ENCODE assay signal across 20 cellular contexts in the genomic region with DNA sequence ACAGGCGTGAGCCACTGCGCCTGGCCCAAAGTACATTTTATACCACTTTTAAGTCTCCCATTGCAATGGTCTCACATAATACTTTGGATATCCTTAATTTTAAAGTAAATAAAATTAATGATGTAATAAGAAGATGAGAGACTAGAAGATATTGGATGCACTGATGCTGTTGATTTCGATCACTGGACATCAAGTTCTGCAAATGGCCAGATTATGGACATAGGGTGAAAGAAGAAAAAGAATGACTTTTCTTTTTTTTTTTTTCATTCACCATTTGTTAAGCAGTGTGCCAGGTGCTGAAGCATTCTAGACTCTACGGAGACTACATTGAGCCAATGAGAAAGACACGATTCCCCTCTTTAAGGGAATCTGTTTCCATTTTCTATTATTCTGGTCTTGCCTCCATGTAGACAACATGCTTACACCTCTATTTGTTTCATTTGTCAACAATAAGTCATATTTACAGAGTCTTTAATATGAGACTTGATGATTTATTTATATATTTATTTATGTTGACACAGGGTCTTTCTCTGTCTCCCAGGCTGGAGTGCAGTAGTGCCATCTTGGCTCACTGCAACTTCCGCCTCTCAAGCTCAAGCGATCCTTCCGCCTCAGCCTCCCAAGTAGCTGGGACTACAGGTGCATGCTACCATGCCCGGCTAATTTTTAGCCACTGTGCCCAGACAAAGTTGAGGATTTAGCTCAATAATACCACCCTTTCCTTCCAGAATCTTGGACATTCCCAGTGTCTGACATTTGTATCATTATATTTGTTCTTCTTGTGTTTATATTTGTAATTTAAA. TPM values are rescaled to one million over a fixed set of nuclear protein-coding genes. Genes with fewer than 3 reads are reported as not detected.
A peak's percentile ranks its signal among the peaks of the same experiment; 100 is the strongest.
DNase-seq lines count a peak whose midpoint lies in the region; ATAC-seq and TF ChIP-seq lines count a peak whose summit lies in the region.
"Had no signal": no experiment of that assay in that cellular context is flagged by ENCODE, and none has a peak within 500 bp of the region (broad histone marks: within the 10 kb centered on the region; RNA-seq: fewer than 3 reads in every experiment).

No MANE protein-coding gene starts in this region.

- no peak overlapping the region for H2BK20ac ChIP-seq in IMR-90 (ENCODE audit: low read depth, low read length)

- peaks cover 4% of the 10 kb centered on the region; the same call in 1 of the 2 replicates for H4K20me1 ChIP-seq in IMR-90 (ENCODE audit: insufficient read depth, low read length)

- in situ Hi-C loops in IMR-90 (cut with MboI; ENCODE audit: low sequenced_read_pairs): no loop called here
- in situ Hi-C loops in brain microvascular endothelial cell (cut with HindIII; ENCODE audit: low pct_ligation_motif_present, low sequenced_read_pairs): no loop called here

- dilution Hi-C loops in IMR-90 (cut with HindIII; ENCODE audit: low sequenced_read_pairs, unreplicated experiment): no loop called here

- no peak overlapping the region for H2AFZ ChIP-seq in ACC112 (ENCODE audit: low read length, unreplicated experiment)
- H2AFZ ChIP-seq in IMR-90 (replicated peaks; ENCODE audit: low read length, poor library complexity): no peak overlapping the region
- H2AFZ ChIP-seq in mesenchymal stem cell (ENCODE audit: low read depth, low read length): no peak overlapping the region

- TF ChIP-seq CTCF in IMR-90 (conservative IDR thresholded peaks at IDR 0.05; ENCODE audit: low read depth, low read length) (no peak), brain microvascular endothelial cell (IDR thresholded peaks at IDR 0.05; ENCODE audit: low read depth, low read length, missing control alignments) (no peak), spleen (IDR thresholded peaks at IDR 0.05 in 8 of 11, conservative IDR thresholded peaks at IDR 0.05 in 3 of 11) (no peak)

- peak overlapping the region; percentile 85 for H3K27ac ChIP-seq in ACC112 (ENCODE audit: low read depth, low read length)
- peak overlapping the region; percentile 72 for H3K27ac ChIP-seq in IMR-90 (ENCODE audit: insufficient read depth, low read length)
- peak overlapping the region; percentile 56 for H3K27ac ChIP-seq in brain microvascular endothelial cell
- peak overlapping the region; percentile 30 for H3K27ac ChIP-seq in mesenchymal stem cell (ENCODE audit: low read length, poor library complexity, severe bottlenecking)
- H3K27ac ChIP-seq in spleen: no peak overlapping the region
- H3K27ac ChIP-seq: BLaER1 treated with 17β-estradiol and CSF1 and Interleukin-3, amounts not matched to agents 10 nM and 100 nM; HL-60 had no signal

- H2BK120ac ChIP-seq in IMR-90 (ENCODE audit: low read depth, low read length): no peak overlapping the region
- H2BK120ac ChIP-seq in mesenchymal stem cell (ENCODE audit: low read depth, low read length): no peak overlapping the region

- no peak overlapping the region for H3K14ac ChIP-seq in IMR-90 (replicated peaks; ENCODE audit: low read depth, low read length)
- H3K14ac ChIP-seq in mesenchymal stem cell (ENCODE audit: low read length in 2 of 2): no peak overlapping the region

- POLR2A ChIA-PET in IMR-90 (lab: Charles Lee; ENCODE audit: unreplicated experiment): no interaction called here

- peak overlapping the region; percentile 17; the same call in 1 of the 2 replicates for H3K56ac ChIP-seq in IMR-90 (ENCODE audit: extremely low read depth, insufficient read depth, low read length)

- peaks cover 74% of the 10 kb centered on the region for H3K36me3 ChIP-seq in ACC112 (ENCODE audit: insufficient read depth, low read length)
- peaks cover 62% of the 10 kb centered on the region for H3K36me3 ChIP-seq in IMR-90 (ENCODE audit: control insufficient read depth, insufficient read depth, low read length)
- H3K36me3 ChIP-seq in brain microvascular endothelial cell (replicated peaks): peaks cover 94% of the 10 kb centered on the region
- H3K36me3 ChIP-seq in mesenchymal stem cell (ENCODE audit: control insufficient read depth in 1 of 2, insufficient read depth in 2 of 2, low read depth in 1 of 2, low read length in 2 of 2): peaks cover 31 to 98% of the 10 kb centered on the region in 2 experiments
- no peaks in the 10 kb centered on the region for H3K36me3 ChIP-seq in spleen

- H3K4me2 ChIP-seq in IMR-90 (ENCODE audit: low read depth, low read length) (no peak overlapping the region), mesenchymal stem cell (ENCODE audit: low read length, poor library complexity, severe bottlenecking) (no peak overlapping the region)
- H3K4me2 ChIP-seq: BLaER1 treated with 17β-estradiol and CSF1 and Interleukin-3, amounts not matched to agents 10 nM and 100 nM had no signal

- H4K8ac ChIP-seq in IMR-90 (ENCODE audit: low read depth in 2 of 2, low read length in 2 of 2) (peak overlapping the region in 1 of 2 experiments; percentile 15; a peak in 1 of 4 replicates), mesenchymal stem cell (ENCODE audit: low read length) (no peak overlapping the region)

- H2BK5ac ChIP-seq in IMR-90 (ENCODE audit: low read depth, low read length, poor library complexity, severe bottlenecking): peak overlapping the region; percentile 18
- no peak overlapping the region for H2BK5ac ChIP-seq in mesenchymal stem cell (ENCODE audit: low read depth, low read length, poor library complexity, severe bottlenecking)

- no peak for TF ChIP-seq RAD21 in IMR-90 (IDR thresholded peaks at IDR 0.05; ENCODE audit: low read length)

- H4K5ac ChIP-seq in IMR-90 (ENCODE audit: low read depth, low read length): no peak overlapping the region

- CTCF ChIA-PET in IMR-90 (lab: Yijun Ruan, JAX): interaction anchor here (0.6 kb wide), 1 partner anchor 462 kb away, joined by 4 read pairs; no protein-coding TSS in a partner anchor

- peaks cover 52% of the 10 kb centered on the region for H3K79me2 ChIP-seq in ACC112 (ENCODE audit: control insufficient read depth, insufficient read depth, low read length, unreplicated experiment)

- WGBS in IMR-90 (ENCODE audit: extremely low coverage in 2 of 2, insufficient read length in 1 of 2), 2 experiments: no CpG with 5 or more reads among the region's 9 CpGs
- WGBS in mesenchymal stem cell: over 99% methylated on average over 6 of the region's 9 CpGs
- 94 to 97% (median 95%) methylated on average over 9 of the region's 9 CpGs for WGBS in spleen, 5 donors

- H3K4me1 ChIP-seq in ACC112 (ENCODE audit: control insufficient read depth, insufficient read depth, low read length, unreplicated experiment): peaks cover 72% of the 10 kb centered on the region
- peaks cover 13% of the 10 kb centered on the region for H3K4me1 ChIP-seq in IMR-90 (ENCODE audit: control insufficient read depth, insufficient read depth, low read length)
- peaks cover 13% of the 10 kb centered on the region for H3K4me1 ChIP-seq in mesenchymal stem cell (ENCODE audit: control insufficient read depth, insufficient read depth, low read depth, low read length)
- no peaks in the 10 kb centered on the region for H3K4me1 ChIP-seq in spleen

- BruUV-seq in IMR-90 (replicated peaks; lab: Mats Ljungman, UMichigan): no TSS peak

- no peak overlapping the region for H2AK5ac ChIP-seq in IMR-90 (ENCODE audit: low read depth, low read length)
- no peak overlapping the region for H2AK5ac ChIP-seq in mesenchymal stem cell (ENCODE audit: low read length, severe bottlenecking)

- no peak for DNase-seq in IMR-90
- peak; percentile 56 for DNase-seq in brain microvascular endothelial cell
- DNase-seq in mesenchymal stem cell: no peak
- no peak for DNase-seq in SKM-1 (lab: John Stamatoyannopoulos, UW; ENCODE audit: unreplicated experiment)
- DNase-seq in spleen: no peak
- DNase-seq in NCI-H1930 (lab: John Stamatoyannopoulos, UW): no peak
- DNase-seq: CD8-positive, alpha-beta memory T cell; DMS79 treated with DMSO at 0.1 percent for 48 hours; Kasumi-1; MG63; NCI-H1048; NCI-H1436; NCI-H2029; NCI-H345; NCI-H524 treated with DMSO at 0.1 percent for 48 hours had no signal

- H3K4me3 ChIP-seq in ACC112 (ENCODE audit: low read depth, low read length): no peak overlapping the region
- no peak overlapping the region for H3K4me3 ChIP-seq in IMR-90 (ENCODE audit: insufficient read depth, low read depth, low read length)
- no peak overlapping the region for H3K4me3 ChIP-seq in brain microvascular endothelial cell (ENCODE audit: low read depth, low read length)
- no peak overlapping the region for H3K4me3 ChIP-seq in mesenchymal stem cell (ENCODE audit: insufficient read depth in 1 of 2, low read depth in 1 of 2, low read length in 2 of 2)
- no peak overlapping the region for H3K4me3 ChIP-seq in spleen
- H3K4me3 ChIP-seq: BLaER1 treated with 17β-estradiol and CSF1 and Interleukin-3, amounts not matched to agents 10 nM and 100 nM; MG63; SJSA1 had no signal

- no peak overlapping the region for H2AK9ac ChIP-seq in IMR-90 (replicated peaks; ENCODE audit: low read depth, low read length, poor library complexity)

- no peak overlapping the region for H2BK12ac ChIP-seq in mesenchymal stem cell (ENCODE audit: low read length in 2 of 2)

- H3K9me3 ChIP-seq in IMR-90 (ENCODE audit: control insufficient read depth, insufficient read depth, low read length): no peaks in the 10 kb centered on the region
- H3K9me3 ChIP-seq in mesenchymal stem cell (ENCODE audit: control insufficient read depth, low read length): no peaks in the 10 kb centered on the region
- H3K9me3 ChIP-seq in spleen: no peaks in the 10 kb centered on the region
- H3K9me3 ChIP-seq: BLaER1 treated with 17β-estradiol and CSF1 and Interleukin-3, amounts not matched to agents 10 nM and 100 nM; MG63; SJSA1 had no signal

- H4K91ac ChIP-seq in IMR-90 (ENCODE audit: insufficient read depth, low read depth, low read length): peak overlapping the region; percentile 15; the same call in 1 of the 2 replicates
- H4K91ac ChIP-seq in mesenchymal stem cell (ENCODE audit: low read length): no peak overlapping the region

- ATAC-seq in IMR-90 (ENCODE audit: low read depth) (no peak), HG03432 (IDR thresholded peaks at IDR 0.05; ENCODE audit: unreplicated experiment) (no peak)

- peaks cover 13% of the 10 kb centered on the region for H3K9me1 ChIP-seq in IMR-90 (ENCODE audit: insufficient read depth, low read length)

- intact Hi-C loops in IMR-90 (cut with micrococcal nuclease) (no loop called here), spleen (cut with DNase I; ENCODE audit: low total_unique reads) (no loop called here)

- H3K9ac ChIP-seq in IMR-90 (ENCODE audit: low read depth, low read length): no peak overlapping the region
- peak overlapping the region; percentile 83 for H3K9ac ChIP-seq in mesenchymal stem cell (ENCODE audit: low read length)
- H3K9ac ChIP-seq: BLaER1 treated with 17β-estradiol and CSF1 and Interleukin-3, amounts not matched to agents 10 nM and 100 nM had no signal

- H3K4ac ChIP-seq in IMR-90 (ENCODE audit: low read depth, low read length): peak overlapping the region; percentile 8; the same call in 1 of the 2 replicates
- no peak overlapping the region for H3K4ac ChIP-seq in mesenchymal stem cell (ENCODE audit: low read depth in 1 of 2, low read length in 2 of 2)

- H2BK15ac ChIP-seq in IMR-90 (ENCODE audit: low read depth, low read length): peak overlapping the region; percentile 65; the same call in 1 of the 3 replicates
- H2BK15ac ChIP-seq in mesenchymal stem cell (ENCODE audit: low read depth, poor library complexity, severe bottlenecking): no peak overlapping the region

- H3K18ac ChIP-seq in IMR-90 (ENCODE audit: low read depth, low read length): peak overlapping the region; percentile 38; the same call in 1 of the 2 replicates
- no peak overlapping the region for H3K18ac ChIP-seq in mesenchymal stem cell (ENCODE audit: low read depth in 1 of 2, low read length in 2 of 2)

- H3K27me3 ChIP-seq in ACC112 (ENCODE audit: insufficient read depth, low read length): no peaks in the 10 kb centered on the region
- no peaks in the 10 kb centered on the region for H3K27me3 ChIP-seq in IMR-90 (ENCODE audit: control insufficient read depth, insufficient read depth, low read length)
- no peaks in the 10 kb centered on the region for H3K27me3 ChIP-seq in brain microvascular endothelial cell (replicated peaks)
- no peaks in the 10 kb centered on the region for H3K27me3 ChIP-seq in mesenchymal stem cell (ENCODE audit: control insufficient read depth in 1 of 2, insufficient read depth in 1 of 2, low read length in 2 of 2)
- peaks cover 0 to 6% (median 0%) of the 10 kb centered on the region in 7 donors for H3K27me3 ChIP-seq in spleen (replicated peaks in 1 of 7)
- H3K27me3 ChIP-seq: BLaER1 treated with 17β-estradiol and CSF1 and Interleukin-3, amounts not matched to agents 10 nM and 100 nM; MG63; SJSA1 had no signal

- H3K79me1 ChIP-seq in IMR-90 (ENCODE audit: low read depth in 1 of 2, low read length in 2 of 2): peaks cover 25 to 46% of the 10 kb centered on the region in 2 experiments
- H3K79me1 ChIP-seq in mesenchymal stem cell (replicated peaks; ENCODE audit: low read length, poor library complexity, severe bottlenecking): peaks cover 2% of the 10 kb centered on the region

- TF ChIP-seq POLR2A in IMR-90 (IDR thresholded peaks at IDR 0.05; ENCODE audit: low read depth, low read length): no peak
- TF ChIP-seq POLR2A in spleen (IDR thresholded peaks at IDR 0.05): no peak

- H3K23ac ChIP-seq in IMR-90 (ENCODE audit: low read depth, low read length): no peak overlapping the region
- no peak overlapping the region for H3K23ac ChIP-seq in mesenchymal stem cell (ENCODE audit: low read length in 2 of 2)

RNA-seq across cellular contexts. Expression of gene FN1, which starts 23.7 kb away (rescaled TPM):
- total RNA-seq in IMR-90 (2012; rRNA removed) (7,693 and 8,243 TPM in 2 replicates), spleen (10 to 100 TPM; 28.2 to 64.2 (median 32.9) TPM)
- polyA plus RNA-seq in IMR-90 (2012; rRNA removed) (11,046 and 13,004 TPM in 2 replicates), spleen (100 to 1,000 TPM in 1 of 3 donors, 10 to 100 TPM in 2; 28.0 to 104 (median 38.6) TPM)
- polyA plus RNA-seq in IMR-90 (2012; cell fraction: cytosol; rRNA removed): 4,918 and 6,925 TPM in 2 replicates
- polyA plus RNA-seq in IMR-90 (2012; cell fraction: nucleus; rRNA removed; ENCODE audit: low replicate concordance): 23,704 and 31,508 TPM in 2 replicates
- 1,493 TPM for polyA plus RNA-seq in mesenchymal stem cell (2013, experiment 1 of 2)
- 1,327 TPM for polyA plus RNA-seq in mesenchymal stem cell (2013, experiment 2 of 2)

Comparison
In these comparisons a context has a peak if more than half of its experiments do, and no peak if none do; other contexts are left out.
1. H3K27ac ChIP-seq: peak in ACC112 (single experiment), IMR-90 (single experiment), brain microvascular endothelial cell (single experiment) and mesenchymal stem cell (single experiment); none in spleen (0 of 8).
2. RNA of gene FN1, which starts 23.7 kb away (total RNA-seq): 7,693 to 8,243 TPM in IMR-90; 28.2 to 64.2 TPM in spleen; every median in the first group is over 100 times any median in the second.